ENCODE assay signal across 22 cellular contexts in genomic region chr5:171906171-171906570, GRCh38.
A peak's percentile ranks its signal among the peaks of the same experiment; 100 is the strongest.
DNase-seq lines count a peak whose midpoint lies in the region; ATAC-seq lines count a peak whose summit lies in the region.
"Had no signal": no experiment of that assay in that cellular context is flagged by ENCODE, and none has a peak within 500 bp of the region (broad histone marks: within the 10 kb centered on the region; RNA-seq: fewer than 3 reads in every experiment).

No MANE protein-coding gene starts in this region.

- H3K4me3 ChIP-seq in BLaER1, result no peak overlapping the region
- H3K4me3 ChIP-seq: HAP-1 had no signal

- no peaks in the 10 kb centered on the region for H3K27me3 Mint-ChIP-seq in activated T-cell treated with anti-CD3 and anti-CD28 coated beads, Interleukin-2, amount 50 U/mL, for 24 hours
- no peaks in the 10 kb centered on the region for H3K27me3 Mint-ChIP-seq in T-helper 17 cell
- H3K27me3 Mint-ChIP-seq: type B pancreatic cell had no signal

- ATAC-seq in T-helper 17 cell (no peak), GM21390 (IDR thresholded peaks at IDR 0.05; ENCODE audit: unreplicated experiment) (no peak)

- peak overlapping the region; percentile 38; the same call in 1 of the 2 replicates for H3K9ac ChIP-seq in BLaER1

- H3K36me3 ChIP-seq in BLaER1, result peaks cover 38% of the 10 kb centered on the region
- H3K36me3 ChIP-seq: brain microvascular endothelial cell, HAP-1 had no signal

- H3K4me3 Mint-ChIP-seq in activated T-cell treated with anti-CD3 and anti-CD28 coated beads, Interleukin-2, amount 50 U/mL, for 24 hours, result peak overlapping the region; percentile 57
- H3K4me3 Mint-ChIP-seq in T-helper 17 cell, result no peak overlapping the region
- H3K4me3 Mint-ChIP-seq: T-helper 1 cell treated with Interleukin-12 subunit alpha and Interleukin-12 subunit beta and Interleukin-4 antibody, amounts not matched to agents 30 μg/mL and 1 μg/mL, for 36 hours; type B pancreatic cell had no signal

- peak overlapping the region; percentile 97 for H3K27ac Mint-ChIP-seq in activated T-cell treated with anti-CD3 and anti-CD28 coated beads, Interleukin-2, amount 50 U/mL, for 24 hours
- peak overlapping the region; percentile 45 for H3K27ac Mint-ChIP-seq in T-helper 17 cell
- H3K27ac Mint-ChIP-seq: T-helper 1 cell treated with Interleukin-12 subunit alpha and Interleukin-12 subunit beta and Interleukin-4 antibody, amounts not matched to agents 30 μg/mL and 1 μg/mL, for 36 hours had no signal

- no peak for DNase-seq in activated T-cell treated with anti-CD3 and anti-CD28 coated beads, Interleukin-2, amount 50 U/mL, for 24 hours
- no peak for DNase-seq in activated T-cell treated with anti-CD3 and anti-CD28 coated beads, Interleukin-2, amount 50 U/mL, for 48 hours
- DNase-seq in T-helper 17 cell, result no peak
- DNase-seq in kidney tubule cell (ENCODE audit: low spot score), result peak; percentile 20
- DNase-seq in NCI-H774 (lab: John Stamatoyannopoulos, UW), result no peak
- no peak for DNase-seq in NOMO-1 (lab: John Stamatoyannopoulos, UW; ENCODE audit: unreplicated experiment in 2 of 2)
- DNase-seq: brain microvascular endothelial cell; effector CD4-positive, alpha-beta T cell; islet precursor cell; NCI-H1092 treated with DMSO at 0.1 percent for 48 hours; NCI-H2081; NCI-H226; NCI-H69; nucleus accumbens; stimulated activated CD8-positive, alpha-beta memory T cell treated with anti-CD3 and anti-CD28 coated beads, Interleukin-4, amount 100 ng/mL, for 48 hours; substantia nigra had no signal

- H4K20me1 ChIP-seq in BLaER1, result peaks cover 100% of the 10 kb centered on the region

- no peaks in the 10 kb centered on the region for H3K27me3 ChIP-seq in BLaER1
- H3K27me3 ChIP-seq: brain microvascular endothelial cell had no signal

- H3K4me1 Mint-ChIP-seq in activated T-cell treated with anti-CD3 and anti-CD28 coated beads, Interleukin-2, amount 50 U/mL, for 24 hours (ENCODE audit: low read depth), result peaks cover 66% of the 10 kb centered on the region
- H3K4me1 Mint-ChIP-seq in T-helper 17 cell, result peaks cover 28% of the 10 kb centered on the region

- H3K36me3 Mint-ChIP-seq in activated T-cell treated with anti-CD3 and anti-CD28 coated beads, Interleukin-2, amount 50 U/mL, for 24 hours (ENCODE audit: low read depth), result peaks cover 60% of the 10 kb centered on the region
- H3K36me3 Mint-ChIP-seq in T-helper 17 cell (ENCODE audit: low read depth), result no peaks in the 10 kb centered on the region

- H3K4me2 ChIP-seq in BLaER1, result peak overlapping the region; percentile 68

- H3K9me3 ChIP-seq in BLaER1, result no peaks in the 10 kb centered on the region
- H3K9me3 ChIP-seq in T-helper 17 cell (ENCODE audit: control insufficient read depth, low read length, poor library complexity, severe bottlenecking), result no peaks in the 10 kb centered on the region
- H3K9me3 ChIP-seq: HAP-1 had no signal

- peaks cover 29% of the 10 kb centered on the region for H3K4me1 ChIP-seq in BLaER1
- H3K4me1 ChIP-seq: HAP-1 had no signal

- H3K27ac ChIP-seq in BLaER1, result peak overlapping the region; percentile 18; the same call in 1 of the 2 replicates
- H3K27ac ChIP-seq: brain microvascular endothelial cell, RWPE1 had no signal

- H3K9me3 Mint-ChIP-seq in activated T-cell treated with anti-CD3 and anti-CD28 coated beads, Interleukin-2, amount 50 U/mL, for 24 hours, result no peaks in the 10 kb centered on the region
- H3K9me3 Mint-ChIP-seq: T-helper 1 cell treated with Interleukin-12 subunit alpha and Interleukin-12 subunit beta and Interleukin-4 antibody, amounts not matched to agents 30 μg/mL and 1 μg/mL, for 36 hours; type B pancreatic cell had no signal
